Comparison of ENCODE assay signal across 22 cellular contexts in genomic region chr6:110661426-110661825, GRCh38.
"Had no signal": no experiment of that assay in that cellular context is flagged by ENCODE, and none has a peak within 500 bp of the region (broad histone marks: within the 10 kb centered on the region; RNA-seq: fewer than 3 reads in every experiment).

No MANE protein-coding gene starts in this region.

- ATAC-seq: mucosa of descending colon; naive thymus-derived CD8-positive, alpha-beta T cell; psoas muscle had no signal

- H3K27me3 ChIP-seq: dorsolateral prefrontal cortex, esophagus squamous epithelium, hepatocyte, neutrophil, sigmoid colon, stomach had no signal

- H3K4me1 ChIP-seq: psoas muscle had no signal

- H3K79me2 ChIP-seq: hepatocyte had no signal

- H3K4me2 ChIP-seq: hepatocyte had no signal

- H3K9me3 ChIP-seq: esophagus squamous epithelium, mucosa of descending colon, neutrophil, psoas muscle, sigmoid colon, stomach, thoracic aorta had no signal

- H2AFZ ChIP-seq: hepatocyte had no signal

- FAIRE-seq: small intestine, urothelium cell line had no signal

- H3K36me3 ChIP-seq: sigmoid colon, thoracic aorta had no signal

- H3K27ac ChIP-seq: coronary artery, esophagus squamous epithelium, hepatocyte, neutrophil, psoas muscle, sigmoid colon, stomach, thoracic aorta had no signal

- H3K4me3 ChIP-seq: coronary artery, dorsolateral prefrontal cortex, esophagus squamous epithelium, hepatocyte, mucosa of descending colon, psoas muscle, sigmoid colon, stomach, thoracic aorta had no signal

- DNase-seq: dorsolateral prefrontal cortex; effector CD8-positive, alpha-beta T cell; esophagus squamous epithelium; foreskin melanocyte; head of caudate nucleus; kidney glomerular epithelial cell; mucosa of descending colon; naive thymus-derived CD8-positive, alpha-beta T cell; psoas muscle; retina; sigmoid colon; small intestine; stimulated activated CD4-positive, alpha-beta T cell treated with anti-CD3 and anti-CD28 coated beads, Interleukin-12 subunit alpha, Interleukin-12 subunit beta, amount 100 ng/mL, for 4 hours; stimulated activated naive CD4-positive, alpha-beta T cell; stomach; substantia nigra; trophoblast cell had no signal
